In the genomic region with DNA sequence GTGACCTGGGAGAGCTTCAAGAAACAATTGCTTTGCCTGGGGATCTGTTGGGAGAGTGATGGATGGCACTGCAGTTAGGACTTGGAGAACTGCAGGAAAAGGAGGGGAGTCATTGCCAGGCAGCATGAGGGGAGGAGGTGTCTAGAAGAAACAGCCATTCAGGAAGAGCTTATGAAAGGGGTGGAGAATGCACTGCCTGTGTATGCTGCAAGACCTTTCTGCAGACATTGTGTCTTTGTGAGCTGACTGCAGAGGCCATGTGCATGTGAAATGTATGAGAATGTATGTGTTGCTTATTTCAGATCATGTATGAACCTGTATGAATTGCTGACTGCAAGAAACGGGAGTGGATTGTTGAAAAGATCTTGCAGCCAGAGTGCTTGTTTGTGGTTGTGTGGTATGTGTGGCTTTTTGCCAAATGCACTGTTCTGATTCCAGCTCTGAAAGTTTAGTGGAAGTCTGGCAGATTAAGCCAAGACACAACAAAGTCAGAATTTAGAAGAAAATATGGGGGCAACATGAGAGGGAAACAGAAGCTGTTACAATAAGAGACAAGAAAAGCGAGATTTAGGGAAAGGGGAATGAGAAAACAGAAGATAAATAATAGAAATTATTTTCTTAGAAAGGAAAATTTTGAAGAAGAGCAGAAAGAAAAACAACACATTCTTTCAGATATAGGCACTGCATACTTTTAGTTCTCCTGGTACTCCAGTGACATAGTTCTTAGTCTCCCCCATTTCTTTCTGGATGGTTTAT, we compare ENCODE assay signal across 9 cellular contexts. TPM values are rescaled to one million over a fixed set of nuclear protein-coding genes. Genes with fewer than 3 reads are reported as not detected.
DNase-seq lines count a peak whose midpoint lies in the region; ATAC-seq and TF ChIP-seq lines count a peak whose summit lies in the region.
"Had no signal": no experiment of that assay in that cellular context is flagged by ENCODE, and none has a peak within 500 bp of the region (broad histone marks: within the 10 kb centered on the region; RNA-seq: fewer than 3 reads in every experiment).

No MANE protein-coding gene starts in this region.

- peak overlapping the region; percentile 19 for H3K27ac ChIP-seq in suprapubic skin
- H3K27ac ChIP-seq: neutrophil had no signal

- no peaks in the 10 kb centered on the region for H3K27me3 ChIP-seq in suprapubic skin
- H3K27me3 ChIP-seq: neutrophil had no signal

- no peaks in the 10 kb centered on the region for H3K36me3 ChIP-seq in suprapubic skin
- H3K36me3 ChIP-seq: neutrophil had no signal

- TF ChIP-seq POLR2A in suprapubic skin (IDR thresholded peaks at IDR 0.05), result no peak

- H3K4me3 ChIP-seq in astrocyte of the cerebellum (ENCODE audit: low read depth, low read length) (no peak overlapping the region), suprapubic skin (no peak overlapping the region)

- ATAC-seq in HG02884 (IDR thresholded peaks at IDR 0.05; ENCODE audit: unreplicated experiment) (no peak), HG03097 (IDR thresholded peaks at IDR 0.05; ENCODE audit: low FRiP score, unreplicated experiment) (no peak)

- TF ChIP-seq EP300 in suprapubic skin (IDR thresholded peaks at IDR 0.05), result no peak

- no peak for TF ChIP-seq CTCF in astrocyte of the cerebellum (IDR thresholded peaks at IDR 0.05; ENCODE audit: low read depth, low read length, missing control alignments)
- no peak for TF ChIP-seq CTCF in suprapubic skin (IDR thresholded peaks at IDR 0.05)

- DNase-seq in ELR (ENCODE audit: low read depth), result peak; percentile 64
- DNase-seq in NCI-H2029 treated with DMSO at 0.1 percent for 48 hours (lab: John Stamatoyannopoulos, UW), result peak; percentile 57
- peak; percentile 91 for DNase-seq in astrocyte of the cerebellum (ENCODE audit: low read depth)
- DNase-seq in iris pigment epithelial cell (ENCODE audit: low read depth), result peak; percentile 89
- DNase-seq in suprapubic skin (ENCODE audit: low spot score in 2 of 2), result no peak
- DNase-seq in germinal center (ENCODE audit: low spot score), result no peak

- no peaks in the 10 kb centered on the region for H3K9me3 ChIP-seq in suprapubic skin
- H3K9me3 ChIP-seq: neutrophil had no signal

- WGBS in suprapubic skin, result 39% methylated on average over 2 of the region's 2 CpGs

- in situ Hi-C loops in astrocyte of the cerebellum (cut with HindIII; ENCODE audit: low sequenced_read_pairs), result no loop called here

- H3K4me1 ChIP-seq in suprapubic skin, result peaks cover 13% of the 10 kb centered on the region

RNA-seq across cellular contexts. Expression of a gene that starts 9.8 kb away (rescaled TPM):
- total RNA-seq in suprapubic skin, result 10 to 100 TPM; 11.8 to 29.6 (median 14.4) TPM

RNA-seq across cellular contexts. Expression of a gene that starts 25.4 kb away (rescaled TPM):
- total RNA-seq in suprapubic skin, result 10 to 100 TPM; 18.1 to 70.5 (median 26.4) TPM

Comparison
In these comparisons a context has a peak if more than half of its experiments do, and no peak if none do; other contexts are left out.
1. DNase-seq: peak in ELR (single experiment), NCI-H2029 treated with DMSO at 0.1 percent for 48 hours (single experiment), astrocyte of the cerebellum (single experiment) and iris pigment epithelial cell (single experiment); none in suprapubic skin (0 of 2) and germinal center (single experiment).